Comparison of ENCODE assay signal across 12 cellular contexts in genomic region chr3:106403746-106404145, GRCh38.
"Had no signal": no experiment of that assay in that cellular context is flagged by ENCODE, and none has a peak within 500 bp of the region (broad histone marks: within the 10 kb centered on the region; RNA-seq: fewer than 3 reads in every experiment).

No MANE protein-coding gene starts in this region.

- DNase-seq: activated CD4-positive, alpha-beta T cell treated with anti-CD3 and anti-CD28 coated beads for 4 hours; activated CD8-positive, alpha-beta T cell treated with anti-CD3 and anti-CD28 coated beads for 36 hours; activated gamma-delta T cell; activated T-cell treated with anti-CD3 and anti-CD28 coated beads, Interleukin-2, amount 50 U/mL, for 4 hours; mammary epithelial cell; naive thymus-derived CD4-positive, alpha-beta T cell; stimulated activated CD4-positive, alpha-beta T cell treated with anti-CD3 and anti-CD28 coated beads, Interleukin-12 subunit alpha, Interleukin-12 subunit beta, amount 100 ng/mL, for 4 hours; stimulated activated CD4-positive, alpha-beta T cell treated with anti-CD3 and anti-CD28 coated beads, Interleukin-2, amount 100 ng/mL, for 24 hours; stomach; testis; upper lobe of right lung had no signal

- H3K27ac ChIP-seq: stomach, testis, upper lobe of right lung had no signal

- H3K4me3 ChIP-seq: stomach, testis had no signal

- H3K27me3 ChIP-seq: stomach, testis, upper lobe of right lung had no signal

- H3K9me3 ChIP-seq: stomach, testis, upper lobe of right lung had no signal

- ATAC-seq: activated CD8-positive, alpha-beta T cell treated with anti-CD3 and anti-CD28 coated beads for 36 hours; activated naive CD4-positive, alpha-beta T cell treated with anti-CD3 and anti-CD28 coated beads, Interleukin-2, amount 50 U/mL, for 72 hours; activated T-cell treated with anti-CD3 and anti-CD28 coated beads, Interleukin-2, amount 50 U/mL, for 4 hours; naive thymus-derived CD4-positive, alpha-beta T cell; upper lobe of right lung had no signal

- H3K9me3 Mint-ChIP-seq: activated T-cell treated with anti-CD3 and anti-CD28 coated beads, Interleukin-2, amount 50 U/mL, for 4 hours had no signal

- H3K27ac Mint-ChIP-seq: activated CD8-positive, alpha-beta T cell treated with anti-CD3 and anti-CD28 coated beads for 36 hours; activated naive CD4-positive, alpha-beta T cell treated with anti-CD3 and anti-CD28 coated beads, Interleukin-2, amount 50 U/mL, for 72 hours; naive thymus-derived CD4-positive, alpha-beta T cell had no signal

- H3K4me3 Mint-ChIP-seq: activated CD8-positive, alpha-beta T cell treated with anti-CD3 and anti-CD28 coated beads for 36 hours; activated T-cell treated with anti-CD3 and anti-CD28 coated beads, Interleukin-2, amount 50 U/mL, for 4 hours; naive thymus-derived CD4-positive, alpha-beta T cell had no signal

- H3K4me1 ChIP-seq: stomach, testis, upper lobe of right lung had no signal

- H3K36me3 ChIP-seq: stomach, upper lobe of right lung had no signal

- H3K27me3 Mint-ChIP-seq: activated CD8-positive, alpha-beta T cell treated with anti-CD3 and anti-CD28 coated beads for 36 hours; naive thymus-derived CD4-positive, alpha-beta T cell had no signal
